ENCODE assay signal across 24 cellular contexts in the genomic region with DNA sequence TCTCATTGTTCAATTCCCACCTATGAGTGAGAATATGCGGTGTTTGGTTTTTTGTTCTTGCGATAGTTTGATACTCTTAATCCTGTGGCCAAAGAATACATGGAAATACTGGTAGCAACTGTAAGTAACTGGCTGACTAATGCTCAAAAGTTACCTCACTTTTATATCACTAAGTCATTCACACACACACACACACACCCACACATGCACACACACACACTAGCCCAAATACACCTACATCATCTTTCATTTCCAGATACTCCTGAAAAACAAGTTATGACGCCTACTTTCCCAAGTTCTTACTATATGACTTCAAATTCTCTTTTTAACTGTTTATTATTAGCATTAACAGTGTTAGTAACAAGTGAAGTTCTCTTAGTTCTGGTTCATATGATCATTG.
"Had no signal": no experiment of that assay in that cellular context is flagged by ENCODE, and none has a peak within 500 bp of the region (broad histone marks: within the 10 kb centered on the region; RNA-seq: fewer than 3 reads in every experiment).

No MANE protein-coding gene starts in this region.

- DNase-seq: islet precursor cell; left ventricle myocardium inferior; midbrain; mucosa of descending colon; naive thymus-derived CD4-positive, alpha-beta T cell; ovary; retina; right cardiac atrium; sigmoid colon; small intestine; spleen; stimulated activated CD4-positive, alpha-beta T cell treated with anti-CD3 and anti-CD28 coated beads, Interleukin-4, amount 100 ng/mL, for 24 hours; stimulated activated naive CD4-positive, alpha-beta T cell; tibial artery; trophoblast cell; upper lobe of right lung had no signal

- H3K4me1 Mint-ChIP-seq: memory B cell; naive thymus-derived CD4-positive, alpha-beta T cell; stimulated activated effector memory CD8-positive, alpha-beta T cell treated with anti-CD3 and anti-CD28 coated beads, Interleukin-12 subunit alpha, Interleukin-12 subunit beta, amount 100 ng/mL, for 72 hours had no signal

- H3K4me3 ChIP-seq: left ventricle myocardium inferior, lung, mucosa of descending colon, ovary, sigmoid colon, spleen, suprapubic skin, thoracic aorta, tibial artery, upper lobe of right lung had no signal

- H3K9me3 ChIP-seq: left ventricle myocardium inferior, mucosa of descending colon, ovary, sigmoid colon, spleen, suprapubic skin, thoracic aorta, tibial artery, upper lobe of right lung had no signal

- H3K4me1 ChIP-seq: left ventricle myocardium inferior, sigmoid colon, spleen, suprapubic skin, tibial artery, upper lobe of right lung had no signal

- H3K36me3 Mint-ChIP-seq: memory B cell; naive thymus-derived CD4-positive, alpha-beta T cell; natural killer cell treated with Interleukin-12 subunit alpha and Interleukin-12 subunit beta and Interleukin-15 and Interleukin-18, amount 100 ng/mL, for 72 hours; stimulated activated effector memory CD8-positive, alpha-beta T cell treated with anti-CD3 and anti-CD28 coated beads, Interleukin-12 subunit alpha, Interleukin-12 subunit beta, amount 100 ng/mL, for 72 hours had no signal

- H3K27me3 Mint-ChIP-seq: progenitor cell of endocrine pancreas had no signal

- H3K27ac Mint-ChIP-seq: memory B cell; naive thymus-derived CD4-positive, alpha-beta T cell; natural killer cell treated with Interleukin-12 subunit alpha and Interleukin-12 subunit beta and Interleukin-15 and Interleukin-18, amount 100 ng/mL, for 72 hours; progenitor cell of endocrine pancreas; stimulated activated effector memory CD8-positive, alpha-beta T cell treated with anti-CD3 and anti-CD28 coated beads, Interleukin-12 subunit alpha, Interleukin-12 subunit beta, amount 100 ng/mL, for 72 hours; stimulated activated naive CD8-positive, alpha-beta T cell treated with anti-CD3 and anti-CD28 coated beads, Interleukin-15, Interleukin-2, amounts not matched to agents 100 ng/mL and 50 ng/mL, for 24 hours had no signal

- H3K27me3 ChIP-seq: ovary, sigmoid colon, spleen, suprapubic skin, tibial artery, upper lobe of right lung had no signal

- ATAC-seq: mucosa of descending colon; naive thymus-derived CD4-positive, alpha-beta T cell; natural killer cell treated with Interleukin-12 subunit alpha and Interleukin-12 subunit beta and Interleukin-15 and Interleukin-18, amount 100 ng/mL, for 72 hours; right cardiac atrium; stimulated activated effector memory CD8-positive, alpha-beta T cell treated with anti-CD3 and anti-CD28 coated beads, Interleukin-12 subunit alpha, Interleukin-12 subunit beta, amount 100 ng/mL, for 72 hours; upper lobe of right lung had no signal

- H3K36me3 ChIP-seq: left ventricle myocardium inferior, ovary, sigmoid colon, spleen, suprapubic skin, thoracic aorta, tibial artery, upper lobe of right lung had no signal

- H3K27ac ChIP-seq: left ventricle myocardium inferior, ovary, sigmoid colon, spleen, suprapubic skin, thoracic aorta, tibial artery, upper lobe of right lung had no signal

- H3K4me3 Mint-ChIP-seq: memory B cell; naive thymus-derived CD4-positive, alpha-beta T cell; natural killer cell treated with Interleukin-12 subunit alpha and Interleukin-12 subunit beta and Interleukin-15 and Interleukin-18, amount 100 ng/mL, for 72 hours; stimulated activated effector memory CD8-positive, alpha-beta T cell treated with anti-CD3 and anti-CD28 coated beads, Interleukin-12 subunit alpha, Interleukin-12 subunit beta, amount 100 ng/mL, for 72 hours; stimulated activated naive CD8-positive, alpha-beta T cell treated with anti-CD3 and anti-CD28 coated beads, Interleukin-15, Interleukin-2, amounts not matched to agents 100 ng/mL and 50 ng/mL, for 24 hours had no signal
